12 cellular contexts compared by ENCODE assay signal in the genomic region with DNA sequence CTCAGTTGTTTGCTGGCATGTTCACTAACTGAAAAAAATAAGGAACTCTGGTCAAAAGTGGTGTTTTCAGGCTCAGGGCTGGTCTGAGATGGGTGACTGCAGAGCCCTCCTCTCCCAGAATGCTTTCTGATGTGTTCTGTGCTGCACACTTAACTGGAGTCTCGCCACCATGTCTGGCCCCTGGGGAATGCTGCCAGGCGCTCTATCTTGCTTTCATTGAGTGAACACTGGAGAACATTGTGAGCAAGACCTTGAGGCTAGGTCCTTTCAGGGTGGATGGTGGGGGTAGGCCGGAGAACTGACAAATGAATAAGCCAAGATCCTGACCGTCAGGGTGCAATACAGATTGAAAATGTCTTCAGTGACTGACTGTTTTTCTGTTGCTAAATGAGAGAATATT. TPM values are rescaled to one million over a fixed set of nuclear protein-coding genes. Genes with fewer than 3 reads are reported as not detected.
DNase-seq lines count a peak whose midpoint lies in the region; ATAC-seq, FAIRE-seq and TF ChIP-seq lines count a peak whose summit lies in the region.
"Had no signal": no experiment of that assay in that cellular context is flagged by ENCODE, and none has a peak within 500 bp of the region (broad histone marks: within the 10 kb centered on the region; RNA-seq: fewer than 3 reads in every experiment).

No MANE protein-coding gene starts in this region.

- intact Hi-C loops in activated CD8-positive, alpha-beta T cell treated with anti-CD3 and anti-CD28 coated beads for 36 hours (cut with micrococcal nuclease) = no loop called here
- intact Hi-C loops in pancreas (cut with DNase I) = no loop called here

- no peaks in the 10 kb centered on the region; the same call in 1 of the 2 replicates for H3K23me2 ChIP-seq in H1 (ENCODE audit: low read depth, low read length)

- H2BK120ac ChIP-seq in H1 (replicated peaks; ENCODE audit: low read depth, low read length) = no peak overlapping the region

- 90% methylated on average over 4 of the region's 4 CpGs; no CpG with 5 or more reads in 1 of the 2 experiments for WGBS in H1 (ENCODE audit: extremely low coverage in 1 of 2, insufficient coverage in 1 of 2, insufficient read length in 1 of 2, insufficient replicate concordance in 2 of 2, low coverage in 1 of 2, low lambda C conversion rate in 2 of 2, missing lambda C conversion rate in 1 of 2), 2 experiments
- WGBS in pancreas, 2 donors = 79 to 94% methylated on average over 4 of the region's 4 CpGs

- H4K5ac ChIP-seq in H1 (ENCODE audit: insufficient read length, low read depth, low read length) = no peak overlapping the region

- H3K18ac ChIP-seq in H1 (ENCODE audit: extremely low read depth, low read length) = no peak overlapping the region

- no peak overlapping the region for H3K23ac ChIP-seq in H1 (ENCODE audit: insufficient read length)

- peaks cover 65% of the 10 kb centered on the region for H3K36me3 ChIP-seq in SK-N-MC (ENCODE audit: insufficient read depth, low read length)
- peaks cover 30 to 59% (median 46%) of the 10 kb centered on the region in 4 experiments for H3K36me3 ChIP-seq in H1 (ENCODE audit: control insufficient read depth in 2 of 4, insufficient read depth in 4 of 4, low read length in 3 of 4)
- peaks cover 0 to 19% (median 0%) of the 10 kb centered on the region in 3 donors for H3K36me3 ChIP-seq in pancreas

- H3K14ac ChIP-seq in H1 (ENCODE audit: insufficient read length) = no peak overlapping the region

- H4K8ac ChIP-seq in H1 (ENCODE audit: extremely low read depth, insufficient read depth, low read length) = no peak overlapping the region

- H2BK12ac ChIP-seq in H1 (ENCODE audit: low read depth, low read length) = no peak overlapping the region

- CTCF ChIA-PET in activated CD8-positive, alpha-beta T cell treated with anti-CD3 and anti-CD28 coated beads for 36 hours (lab: Charles Lee) = no interaction called here
- CTCF ChIA-PET in activated CD8-positive, alpha-beta T cell treated with anti-CD3 and anti-CD28 coated beads, Interleukin-2, amount 10 ng/mL, durations not matched to agents 7 days and 5 days (lab: Charles Lee) = no interaction called here
- CTCF ChIA-PET in H1 (lab: Charles Lee; ENCODE audit: partially characterized antibody) = no interaction called here

- TF ChIP-seq CTCF in activated CD8-positive, alpha-beta T cell treated with anti-CD3 and anti-CD28 coated beads for 36 hours (IDR thresholded peaks at IDR 0.05) = no peak
- TF ChIP-seq CTCF in H1 (IDR thresholded peaks at IDR 0.05; ENCODE audit: control extremely low read depth in 1 of 3, insufficient read depth in 1 of 3, low read depth in 1 of 3, low read length in 3 of 3) (no peak), progenitor cell of endocrine pancreas (IDR thresholded peaks at IDR 0.05; ENCODE audit: unreplicated experiment) (no peak), pancreas (IDR thresholded peaks at IDR 0.05) (no peak)

- peaks cover 52% of the 10 kb centered on the region for H3K4me1 Mint-ChIP-seq in activated CD8-positive, alpha-beta T cell treated with anti-CD3 and anti-CD28 coated beads for 36 hours (ENCODE audit: low read depth)
- peaks cover 37% of the 10 kb centered on the region for H3K4me1 Mint-ChIP-seq in activated CD8-positive, alpha-beta T cell treated with anti-CD3 and anti-CD28 coated beads, Interleukin-2, amount 10 ng/mL, durations not matched to agents 7 days and 5 days (ENCODE audit: low read depth)
- H3K4me1 Mint-ChIP-seq in progenitor cell of endocrine pancreas (ENCODE audit: low read depth) = peaks cover 5% of the 10 kb centered on the region

- no peak overlapping the region for H2BK5ac ChIP-seq in H1 (ENCODE audit: low read depth, low read length)

- H3K9me3 ChIP-seq in SK-N-MC (ENCODE audit: low read depth, low read length) (no peaks in the 10 kb centered on the region), H1 (ENCODE audit: insufficient read depth in 2 of 2, low read depth in 1 of 2, low read length in 1 of 2) (no peaks in the 10 kb centered on the region), pancreas (no peaks in the 10 kb centered on the region)

- H4K20me1 ChIP-seq in H1 (replicated peaks in 1 of 2; ENCODE audit: control insufficient read depth in 1 of 2, insufficient read depth in 2 of 2, low read length in 2 of 2) = peaks cover 25 to 38% of the 10 kb centered on the region in 2 experiments

- no peak overlapping the region for H3K56ac ChIP-seq in H1 (replicated peaks; ENCODE audit: insufficient read length, low read depth, low read length)

- no peak overlapping the region for H3K4ac ChIP-seq in H1 (replicated peaks; ENCODE audit: insufficient read length, low read depth, low read length)

- no peaks in the 10 kb centered on the region for H3K27me3 Mint-ChIP-seq in activated CD8-positive, alpha-beta T cell treated with anti-CD3 and anti-CD28 coated beads for 36 hours
- no peaks in the 10 kb centered on the region for H3K27me3 Mint-ChIP-seq in activated CD8-positive, alpha-beta T cell treated with anti-CD3 and anti-CD28 coated beads, Interleukin-2, amount 10 ng/mL, durations not matched to agents 7 days and 5 days (ENCODE audit: low read depth)
- H3K27me3 Mint-ChIP-seq in progenitor cell of endocrine pancreas = no peaks in the 10 kb centered on the region

- no peak for TF ChIP-seq POLR2A in H1 (IDR thresholded peaks at IDR 0.05; ENCODE audit: control extremely low read depth in 1 of 2, low read depth in 2 of 2, low read length in 2 of 2)

- no peak overlapping the region for H3K4me3 Mint-ChIP-seq in activated CD8-positive, alpha-beta T cell treated with anti-CD3 and anti-CD28 coated beads for 36 hours
- no peak overlapping the region for H3K4me3 Mint-ChIP-seq in activated CD8-positive, alpha-beta T cell treated with anti-CD3 and anti-CD28 coated beads, Interleukin-2, amount 10 ng/mL, durations not matched to agents 7 days and 5 days
- no peak overlapping the region for H3K4me3 Mint-ChIP-seq in progenitor cell of endocrine pancreas (ENCODE audit: low read depth)

- no peak overlapping the region for H3K4me2 ChIP-seq in H1 (ENCODE audit: insufficient read depth in 1 of 2, low read depth in 2 of 2, low read length in 2 of 2)

- no peak overlapping the region for H4K91ac ChIP-seq in H1 (replicated peaks; ENCODE audit: insufficient read length, low read length)

- H3K9ac ChIP-seq in SK-N-MC (ENCODE audit: insufficient read length) = no peak overlapping the region
- H3K9ac ChIP-seq in H1 (replicated peaks in 1 of 4; ENCODE audit: extremely low read depth in 1 of 4, low read depth in 3 of 4, low read length in 3 of 4) = no peak overlapping the region

- no peak for FAIRE-seq in H1 (lab: Jason Lieb, UNC)
- no peak for FAIRE-seq in pancreas (lab: Jason Lieb, UNC)

- H2BK20ac ChIP-seq in H1 (ENCODE audit: low read length) = no peak overlapping the region

- peaks cover 29 to 98% of the 10 kb centered on the region in 2 experiments for H3K79me2 ChIP-seq in H1 (ENCODE audit: control insufficient read depth in 1 of 2, insufficient read depth in 2 of 2, low read length in 2 of 2)

- no peak for TF ChIP-seq EP300 in H1 (IDR thresholded peaks at IDR 0.05; ENCODE audit: borderline replicate concordance in 1 of 2, low read depth in 2 of 2, low read length in 2 of 2)

- peak overlapping the region; percentile 63 for H3K27ac Mint-ChIP-seq in activated CD8-positive, alpha-beta T cell treated with anti-CD3 and anti-CD28 coated beads for 36 hours
- no peak overlapping the region for H3K27ac Mint-ChIP-seq in activated CD8-positive, alpha-beta T cell treated with anti-CD3 and anti-CD28 coated beads, Interleukin-2, amount 10 ng/mL, durations not matched to agents 7 days and 5 days
- peak overlapping the region; percentile 76 for H3K27ac Mint-ChIP-seq in progenitor cell of endocrine pancreas

- H3K27ac ChIP-seq in SK-N-MC = 0 out of 2 replicates have a peak overlapping the region, but pooled peaks have one; percentile 50
- no peak overlapping the region for H3K27ac ChIP-seq in H1 (ENCODE audit: low read depth, low read length)
- H3K27ac ChIP-seq in pancreas = no peak overlapping the region
- H3K27ac ChIP-seq: coronary artery had no signal

- H2BK15ac ChIP-seq in H1 (ENCODE audit: low read length) = no peak overlapping the region

- ATAC-seq in activated CD8-positive, alpha-beta T cell treated with anti-CD3 and anti-CD28 coated beads for 36 hours = no peak
- ATAC-seq in activated CD8-positive, alpha-beta T cell treated with anti-CD3 and anti-CD28 coated beads, Interleukin-2, amount 10 ng/mL, durations not matched to agents 7 days and 5 days = no peak
- no peak for ATAC-seq in HG03460 (IDR thresholded peaks at IDR 0.05; ENCODE audit: unreplicated experiment)
- no peak for ATAC-seq in pancreas

- peaks cover 51% of the 10 kb centered on the region for H3K36me3 Mint-ChIP-seq in activated CD8-positive, alpha-beta T cell treated with anti-CD3 and anti-CD28 coated beads for 36 hours (ENCODE audit: low read depth)
- peaks cover 57% of the 10 kb centered on the region for H3K36me3 Mint-ChIP-seq in activated CD8-positive, alpha-beta T cell treated with anti-CD3 and anti-CD28 coated beads, Interleukin-2, amount 10 ng/mL, durations not matched to agents 7 days and 5 days (ENCODE audit: low read depth)
- H3K36me3 Mint-ChIP-seq in progenitor cell of endocrine pancreas (ENCODE audit: insufficient read depth) = peaks cover 23% of the 10 kb centered on the region

- no peaks in the 10 kb centered on the region for H3K9me3 Mint-ChIP-seq in activated CD8-positive, alpha-beta T cell treated with anti-CD3 and anti-CD28 coated beads for 36 hours
- H3K9me3 Mint-ChIP-seq in activated CD8-positive, alpha-beta T cell treated with anti-CD3 and anti-CD28 coated beads, Interleukin-2, amount 10 ng/mL, durations not matched to agents 7 days and 5 days (ENCODE audit: insufficient read depth) = no peaks in the 10 kb centered on the region
- no peaks in the 10 kb centered on the region for H3K9me3 Mint-ChIP-seq in progenitor cell of endocrine pancreas (ENCODE audit: low read depth)

- H3K79me1 ChIP-seq in H1 (ENCODE audit: low read depth, low read length) = peaks cover 4% of the 10 kb centered on the region

- H2AK5ac ChIP-seq in H1 (ENCODE audit: low read depth, low read length) = no peak overlapping the region

- H3K4me3 ChIP-seq in SK-N-MC = no peak overlapping the region
- no peak overlapping the region for H3K4me3 ChIP-seq in H1 (ENCODE audit: extremely low read depth in 1 of 4, insufficient read depth in 2 of 4, low read depth in 3 of 4, low read length in 4 of 4)
- H3K4me3 ChIP-seq in pancreas = no peak overlapping the region
- H3K4me3 ChIP-seq: coronary artery had no signal

- no peak for DNase-seq in activated CD8-positive, alpha-beta T cell treated with anti-CD3 and anti-CD28 coated beads for 36 hours
- no peak for DNase-seq in activated CD8-positive, alpha-beta T cell treated with anti-CD3 and anti-CD28 coated beads, Interleukin-2, amount 10 ng/mL, durations not matched to agents 7 days and 5 days
- no peak for DNase-seq in SK-N-MC (ENCODE audit: low read depth, low spot score)
- no peak for DNase-seq in H1 (ENCODE audit: low read depth in 1 of 2, low spot score in 2 of 2)
- DNase-seq in progenitor cell of endocrine pancreas (ENCODE audit: low spot score, unreplicated experiment) = no peak
- no peak for DNase-seq in 8988T
- DNase-seq in pancreas = no peak
- DNase-seq: activated CD4-positive, alpha-beta T cell treated with anti-CD3 and anti-CD28 coated beads, Interleukin-2, amount 50 U/mL, for 1 hour; H7; KG1 had no signal

- no peak overlapping the region for H2AFZ ChIP-seq in H1 (ENCODE audit: low read length)

- peaks cover 0 to 3% (median 0%) of the 10 kb centered on the region in 4 experiments; a peak in 1 of 7 replicates for H3K4me1 ChIP-seq in H1 (replicated peaks in 1 of 4; ENCODE audit: control insufficient read depth in 3 of 4, insufficient read depth in 4 of 4, low read length in 3 of 4)
- peaks cover 0 to 3% (median 3%) of the 10 kb centered on the region in 3 donors for H3K4me1 ChIP-seq in pancreas

- POLR2A ChIA-PET in activated CD8-positive, alpha-beta T cell treated with anti-CD3 and anti-CD28 coated beads for 36 hours (lab: Charles Lee) = interaction anchor here (1.2 to 2.3 kb wide), 2 partner anchors 14 to 16 kb away, joined by 4 to 8 read pairs; no protein-coding TSS in a partner anchor
- POLR2A ChIA-PET in activated CD8-positive, alpha-beta T cell treated with anti-CD3 and anti-CD28 coated beads, Interleukin-2, amount 10 ng/mL, durations not matched to agents 7 days and 5 days (lab: Charles Lee) = no interaction called here
- POLR2A ChIA-PET in H1 (lab: Charles Lee; ENCODE audit: partially characterized antibody) = interaction anchor here (1.0 to 2.3 kb wide), 4 partner anchors 12 to 24 kb away, joined by 3 to 8 read pairs (median 5); no protein-coding TSS in a partner anchor

- TF ChIP-seq RAD21 in H1 (IDR thresholded peaks at IDR 0.05 in 1 of 2, conservative IDR thresholded peaks at IDR 0.05 in 1 of 2; ENCODE audit: low read depth in 2 of 2, low read length in 2 of 2) = no peak

- H3K27me3 ChIP-seq in H1 (replicated peaks in 1 of 4; ENCODE audit: control insufficient read depth in 3 of 4, extremely low read depth in 1 of 4, insufficient read depth in 3 of 4, low read length in 3 of 4) = no peaks in the 10 kb centered on the region
- H3K27me3 ChIP-seq in pancreas = no peaks in the 10 kb centered on the region

RNA-seq across cellular contexts. Expression of a gene that starts 19.5 kb away (rescaled TPM):
- 10 to 100 TPM; 47.6 to 50.3 TPM for total RNA-seq in activated CD8-positive, alpha-beta T cell treated with anti-CD3 and anti-CD28 coated beads for 36 hours
- 10 to 100 TPM; 73.1 to 74.4 TPM for total RNA-seq in activated CD8-positive, alpha-beta T cell treated with anti-CD3 and anti-CD28 coated beads, Interleukin-2, amount 10 ng/mL, durations not matched to agents 7 days and 5 days
- 57.5 and 62.0 TPM in 2 replicates for total RNA-seq in H1 (2021; fragmentation: NEBNext Ultra II Directional; extraction: Animal tissue kit (Norgen Biotek cat#: 25700))
- 14.9 and 17.1 TPM in 2 replicates for polyA plus RNA-seq in H1 (2011; rRNA removed)
- 29.9 TPM for polyA plus RNA-seq in H1 (2011; cell fraction: cytosol; rRNA removed)
- 17.3 TPM for polyA plus RNA-seq in H1 (2011; cell fraction: nucleus; rRNA removed)
- 31.4 to 38.8 TPM (median 37.2 TPM) in 4 replicates for polyA plus RNA-seq in H1 (2012, experiment 1 of 2)
- 6.6 TPM for polyA plus RNA-seq in H1 (2012, experiment 2 of 2)
- polyA plus RNA-seq in H1 (2013, experiment 1 of 2) = 28.6 TPM
- 29.2 TPM for polyA plus RNA-seq in H1 (2013, experiment 2 of 2)
- 39.2 and 47.6 TPM in 2 replicates for polyA minus RNA-seq in H1 (2011; rRNA and poly(A)+ RNA removed)
- 24.0 TPM for polyA minus RNA-seq in H1 (2011; cell fraction: cytosol; rRNA and poly(A)+ RNA removed)
- polyA minus RNA-seq in H1 (2011; cell fraction: nucleus; rRNA and poly(A)+ RNA removed) = 43.3 TPM
- total RNA-seq in progenitor cell of endocrine pancreas = 53.8 and 57.6 TPM in 2 replicates
- total RNA-seq in pancreas = 10 to 100 TPM; 10.1 to 18.0 (median 12.5) TPM
- polyA plus RNA-seq in pancreas = 10 to 100 TPM; 14.6 to 23.4 TPM
